Comparison of ENCODE assay signal across 20 cellular contexts in the genomic region with DNA sequence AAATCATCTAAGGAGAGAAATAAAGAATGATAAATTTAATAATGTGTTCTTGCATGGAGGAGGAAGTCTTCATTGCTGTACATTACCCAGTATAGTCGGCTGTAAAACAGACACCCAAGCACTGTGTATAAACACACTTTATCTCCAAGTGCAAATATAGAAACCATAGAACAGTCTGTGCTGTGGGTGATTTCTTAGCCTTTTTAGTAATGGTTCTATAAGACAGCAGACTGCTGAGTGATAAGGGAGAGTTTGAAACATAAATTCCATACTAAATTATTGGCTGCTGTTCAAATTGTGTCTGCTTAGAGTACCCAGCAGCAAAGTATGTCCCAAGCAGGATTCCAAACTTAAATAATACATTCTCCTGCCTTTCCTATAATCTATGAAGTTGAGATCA. TPM values are rescaled to one million over a fixed set of nuclear protein-coding genes. Genes with fewer than 3 reads are reported as not detected.
DNase-seq lines count a peak whose midpoint lies in the region; ATAC-seq and TF ChIP-seq lines count a peak whose summit lies in the region.
"Had no signal": no experiment of that assay in that cellular context is flagged by ENCODE, and none has a peak within 500 bp of the region (broad histone marks: within the 10 kb centered on the region; RNA-seq: fewer than 3 reads in every experiment).

No MANE protein-coding gene starts in this region.

- ATAC-seq in heart left ventricle, result no peak
- no peak for ATAC-seq in left cardiac atrium
- ATAC-seq in HG02763 (IDR thresholded peaks at IDR 0.05; ENCODE audit: unreplicated experiment), result no peak
- ATAC-seq in GM21619 (IDR thresholded peaks at IDR 0.05; ENCODE audit: unreplicated experiment), result no peak
- ATAC-seq: Panc1 had no signal

- intact Hi-C loops in heart left ventricle (cut with DNase I) (loop anchor here in 1 of 10 donors (5.0 kb wide), 1 partner anchor 57 kb away; no protein-coding TSS in a partner anchor), left cardiac atrium (cut with DNase I) (no loop called here), uterus (cut with DNase I; ENCODE audit: low total_unique reads) (no loop called here), vagina (cut with DNase I) (no loop called here)

- no peaks in the 10 kb centered on the region for H4K20me1 ChIP-seq in neural progenitor cell (ENCODE audit: low read depth)

- H3K36me3 Mint-ChIP-seq in neural progenitor cell, result no peaks in the 10 kb centered on the region
- H3K36me3 Mint-ChIP-seq: activated naive CD8-positive, alpha-beta T cell treated with anti-CD3 and anti-CD28 coated beads, Interleukin-2, amount 10 ng/mL, durations not matched to agents 7 days and 5 days; CD4-positive, CD25-positive, alpha-beta regulatory T cell; IgD-negative memory B cell had no signal

- no peak overlapping the region for H3K9ac ChIP-seq in neural progenitor cell

- no peak overlapping the region for H2AFZ ChIP-seq in neural progenitor cell (replicated peaks)

- peaks cover 11% of the 10 kb centered on the region for H3F3A ChIP-seq in neural progenitor cell (ENCODE audit: low read depth)

- no peaks in the 10 kb centered on the region for H3K9me3 ChIP-seq in heart left ventricle
- no peaks in the 10 kb centered on the region for H3K9me3 ChIP-seq in neural progenitor cell (ENCODE audit: low read depth)
- no peaks in the 10 kb centered on the region for H3K9me3 ChIP-seq in uterus
- H3K9me3 ChIP-seq in vagina, result no peaks in the 10 kb centered on the region
- H3K9me3 ChIP-seq: thyroid gland had no signal

- H3K4me1 Mint-ChIP-seq in neural progenitor cell, result peaks cover 39% of the 10 kb centered on the region
- H3K4me1 Mint-ChIP-seq: CD4-positive, CD25-positive, alpha-beta regulatory T cell; IgD-negative memory B cell had no signal

- no peaks in the 10 kb centered on the region for H3K27me3 ChIP-seq in heart left ventricle
- no peaks in the 10 kb centered on the region for H3K27me3 ChIP-seq in neural progenitor cell
- no peaks in the 10 kb centered on the region for H3K27me3 ChIP-seq in uterus
- no peaks in the 10 kb centered on the region for H3K27me3 ChIP-seq in vagina
- H3K27me3 ChIP-seq: thyroid gland had no signal

- no peak for DNase-seq in heart left ventricle
- no peak for DNase-seq in left cardiac atrium
- peak; percentile 67 for DNase-seq in fibroblast of pulmonary artery (ENCODE audit: low read depth)
- DNase-seq in neural progenitor cell (ENCODE audit: low spot score), result no peak
- DNase-seq in uterus, result no peak
- no peak for DNase-seq in vagina (ENCODE audit: extremely low spot score in 2 of 2)
- DNase-seq: activated CD4-positive, alpha-beta T cell treated with anti-CD3 and anti-CD28 coated beads, Interleukin-2, amount 50 U/mL, for 48 hours; activated naive CD8-positive, alpha-beta T cell treated with anti-CD3 and anti-CD28 coated beads, Interleukin-2, amount 10 ng/mL, durations not matched to agents 7 days and 5 days; activated T-cell treated with anti-CD3 and anti-CD28 coated beads, Interleukin-2, amount 50 U/mL, for 1 hour; CD4-positive, CD25-positive, alpha-beta regulatory T cell; NCI-H1048; NCI-H2081 treated with DMSO at 0.1 percent for 48 hours; occipital lobe; SW 1271; thyroid gland had no signal

- no peaks in the 10 kb centered on the region for H3K79me2 ChIP-seq in neural progenitor cell (ENCODE audit: low read depth)

- H3K4me3 ChIP-seq in heart left ventricle, result peak overlapping the region in 10 of 12 donors; percentile 3 to 68 (median 62)
- no peak overlapping the region for H3K4me3 ChIP-seq in fibroblast of pulmonary artery (replicated peaks; ENCODE audit: low read depth, low read length)
- H3K4me3 ChIP-seq in neural progenitor cell, result no peak overlapping the region
- no peak overlapping the region for H3K4me3 ChIP-seq in uterus
- H3K4me3 ChIP-seq in vagina, result no peak overlapping the region
- H3K4me3 ChIP-seq: skin epidermis, thyroid gland had no signal

- H3K27ac Mint-ChIP-seq in neural progenitor cell, result peak overlapping the region; percentile 48
- H3K27ac Mint-ChIP-seq: activated naive CD8-positive, alpha-beta T cell treated with anti-CD3 and anti-CD28 coated beads, Interleukin-2, amount 10 ng/mL, durations not matched to agents 7 days and 5 days; CD4-positive, CD25-positive, alpha-beta regulatory T cell; IgD-negative memory B cell had no signal

- 20 to 26% (median 23%) methylated on average over 1 of the region's 1 CpG for WGBS in heart left ventricle, 4 donors

- H3K4me3 Mint-ChIP-seq in neural progenitor cell, result no peak overlapping the region
- H3K4me3 Mint-ChIP-seq: activated naive CD8-positive, alpha-beta T cell treated with anti-CD3 and anti-CD28 coated beads, Interleukin-2, amount 10 ng/mL, durations not matched to agents 7 days and 5 days; IgD-negative memory B cell had no signal

- H3K9me3 Mint-ChIP-seq in neural progenitor cell, result no peaks in the 10 kb centered on the region
- H3K9me3 Mint-ChIP-seq: activated naive CD8-positive, alpha-beta T cell treated with anti-CD3 and anti-CD28 coated beads, Interleukin-2, amount 10 ng/mL, durations not matched to agents 7 days and 5 days had no signal

- H3K36me3 ChIP-seq in heart left ventricle (no peaks in the 10 kb centered on the region), neural progenitor cell (no peaks in the 10 kb centered on the region), uterus (no peaks in the 10 kb centered on the region), vagina (no peaks in the 10 kb centered on the region)
- H3K36me3 ChIP-seq: thyroid gland had no signal

- H3K4me2 ChIP-seq in neural progenitor cell, result no peak overlapping the region

- TF ChIP-seq POLR2A in heart left ventricle (IDR thresholded peaks at IDR 0.05), result no peak
- TF ChIP-seq POLR2A in uterus (IDR thresholded peaks at IDR 0.05), result no peak
- TF ChIP-seq POLR2A in vagina (IDR thresholded peaks at IDR 0.05), result no peak

- TF ChIP-seq CTCF in heart left ventricle (IDR thresholded peaks at IDR 0.05), result no peak
- TF ChIP-seq CTCF in fibroblast of pulmonary artery (IDR thresholded peaks at IDR 0.05; ENCODE audit: low read length, missing control alignments), result no peak
- TF ChIP-seq CTCF in neural progenitor cell (IDR thresholded peaks at IDR 0.05), result no peak
- TF ChIP-seq CTCF in uterus (IDR thresholded peaks at IDR 0.05), result no peak
- no peak for TF ChIP-seq CTCF in vagina (IDR thresholded peaks at IDR 0.05)

- H3K27me3 Mint-ChIP-seq in neural progenitor cell (ENCODE audit: insufficient read depth, low read depth), result no peaks in the 10 kb centered on the region
- H3K27me3 Mint-ChIP-seq: IgD-negative memory B cell had no signal

- peak overlapping the region; percentile 45 to 95 (median 90) for H3K27ac ChIP-seq in heart left ventricle
- no peak overlapping the region for H3K27ac ChIP-seq in neural progenitor cell
- peak overlapping the region; percentile 91 to 97 for H3K27ac ChIP-seq in uterus
- H3K27ac ChIP-seq in vagina, result no peak overlapping the region

- peaks cover 0 to 53% (median 26%) of the 10 kb centered on the region in 12 donors for H3K4me1 ChIP-seq in heart left ventricle
- H3K4me1 ChIP-seq in neural progenitor cell, result peaks cover 34% of the 10 kb centered on the region
- H3K4me1 ChIP-seq in uterus, result peaks cover 0 to 9% of the 10 kb centered on the region in 2 donors
- H3K4me1 ChIP-seq in vagina, result no peaks in the 10 kb centered on the region
- H3K4me1 ChIP-seq: thyroid gland had no signal

RNA-seq across cellular contexts. Expression of gene FILIP1, which starts 4.6 kb away (rescaled TPM):
- total RNA-seq in heart left ventricle (100 to 1,000 TPM in 8 of 9 donors, 10 to 100 TPM in 1; 91.1 to 230 (median 177) TPM), left cardiac atrium (10 to 100 TPM; 85.8 to 86.3 TPM), neural progenitor cell (ENCODE audit: low replicate concordance) (17.8 and 22.6 TPM in 2 replicates), uterus (10 to 100 TPM in 2 of 4 donors, 1 to 10 TPM in 2; 4.7 to 23.1 (median 12.5) TPM), vagina (3.2 TPM)
- polyA plus RNA-seq in heart left ventricle, result 10 to 100 TPM; 49.2 to 63.1 TPM
- total RNA-seq: activated naive CD8-positive, alpha-beta T cell treated with anti-CD3 and anti-CD28 coated beads, Interleukin-2, amount 10 ng/mL, durations not matched to agents 7 days and 5 days; CD4-positive, CD25-positive, alpha-beta regulatory T cell had no signal
- polyA plus RNA-seq: IgD-negative memory B cell had no signal

Comparison
In these comparisons a context has a peak if more than half of its experiments do, and no peak if none do; other contexts are left out.
1. H3K27ac ChIP-seq: peak in heart left ventricle (12 of 12) and uterus (2 of 2); none in neural progenitor cell (single experiment) and vagina (single experiment).
2. H3K4me3 ChIP-seq: peak in heart left ventricle (10 of 12); none in fibroblast of pulmonary artery (single experiment), neural progenitor cell (single experiment), uterus (0 of 2) and vagina (0 of 2).